In genomic region chr16:13996778-13997288, GRCh38 we compare ENCODE assay signal across 22 cellular contexts.
DNase-seq lines count a peak whose midpoint lies in the region; ATAC-seq, FAIRE-seq and TF ChIP-seq lines count a peak whose summit lies in the region.
"Had no signal": no experiment of that assay in that cellular context is flagged by ENCODE, and none has a peak within 500 bp of the region (broad histone marks: within the 10 kb centered on the region; RNA-seq: fewer than 3 reads in every experiment).

No MANE protein-coding gene starts in this region.

- SMC1A ChIA-PET in GM12878 (lab: Charles Lee; ENCODE audit: uncharacterized antibody, unreplicated experiment), result interaction anchor here (0.6 to 1.2 kb wide), 6 partner anchors 12 to 206 kb away, joined by 3 to 8 read pairs (median 4); no protein-coding TSS in a partner anchor

- no peaks in the 10 kb centered on the region for H3K9me3 ChIP-seq in left ventricle myocardium inferior (replicated peaks)
- H3K9me3 ChIP-seq in heart right ventricle, result no peaks in the 10 kb centered on the region
- H3K9me3 ChIP-seq in DOHH2 (ENCODE audit: control insufficient read depth, insufficient read depth, low read length), result 0 out of 2 replicates have a peak, but pooled peaks cover 2% of the 10 kb centered on the region
- no peaks in the 10 kb centered on the region; the same call in 1 of the 3 replicates for H3K9me3 ChIP-seq in GM12878 (replicated peaks; ENCODE audit: control insufficient read depth, insufficient read depth, low read length)
- H3K9me3 ChIP-seq: MG63 had no signal

- TF ChIP-seq RAD21 in GM12878 (IDR thresholded peaks at IDR 0.05; ENCODE audit: insufficient read depth, low read depth, low read length), result no peak

- H3K4me1 ChIP-seq in left ventricle myocardium inferior (peaks cover 60% of the 10 kb centered on the region), heart right ventricle (peaks cover 5 to 68% (median 38%) of the 10 kb centered on the region in 9 donors), DOHH2 (ENCODE audit: control insufficient read depth, low read length) (peaks cover 63% of the 10 kb centered on the region), GM12878 (ENCODE audit: control insufficient read depth, insufficient read depth, low read length) (peaks cover 27% of the 10 kb centered on the region)

- H3K27ac ChIP-seq in left ventricle myocardium inferior (replicated peaks) (peak overlapping the region; percentile 92), heart right ventricle (no peak overlapping the region), DOHH2 (ENCODE audit: low read depth, low read length) (peak overlapping the region; percentile 82), GM12878 (ENCODE audit: control insufficient read depth, insufficient read depth) (no peak overlapping the region)
- H3K27ac ChIP-seq: GM23248, RWPE1 had no signal

- H3K27me3 ChIP-seq in left ventricle myocardium inferior (ENCODE audit: low read depth) (no peaks in the 10 kb centered on the region), heart right ventricle (no peaks in the 10 kb centered on the region), DOHH2 (ENCODE audit: control insufficient read depth, low read length) (no peaks in the 10 kb centered on the region), GM12878 (replicated peaks in 1 of 2; ENCODE audit: control insufficient read depth in 2 of 2, insufficient read depth in 2 of 2, low read length in 1 of 2) (no peaks in the 10 kb centered on the region)
- H3K27me3 ChIP-seq: MG63 had no signal

- H3K9me2 ChIP-seq in DOHH2 (replicated peaks; ENCODE audit: control insufficient read depth, low read length), result no peaks in the 10 kb centered on the region

- peak overlapping the region; percentile 62; the same call in 1 of the 2 replicates for H3K4me2 ChIP-seq in DOHH2 (ENCODE audit: low read length)
- H3K4me2 ChIP-seq in GM12878 (ENCODE audit: control insufficient read depth, insufficient read depth), result no peak overlapping the region

- no peak overlapping the region for H3K4me3 ChIP-seq in left ventricle myocardium inferior
- no peak overlapping the region for H3K4me3 ChIP-seq in heart right ventricle
- H3K4me3 ChIP-seq in DOHH2 (ENCODE audit: low read length), result 0 out of 2 replicates have a peak overlapping the region, but pooled peaks have one; percentile 43
- H3K4me3 ChIP-seq in GM12878, result no peak overlapping the region
- H3K4me3 ChIP-seq: GM23248, MG63 had no signal

- RAD21 ChIA-PET in GM12878 (lab: Charles Lee; ENCODE audit: unreplicated experiment), result interaction anchor here (1.2 to 1.4 kb wide), 2 partner anchors 40 to 43 kb away, joined by 4 to 6 read pairs; no protein-coding TSS in a partner anchor

- no peaks in the 10 kb centered on the region for H3K27me3 Mint-ChIP-seq in type B pancreatic cell

- no peaks in the 10 kb centered on the region for H4K20me1 ChIP-seq in DOHH2 (ENCODE audit: control insufficient read depth, insufficient read depth, low read depth, low read length)
- no peaks in the 10 kb centered on the region for H4K20me1 ChIP-seq in GM12878 (ENCODE audit: control insufficient read depth, insufficient read depth)

- ATAC-seq in heart right ventricle (no peak), GM12878 (peak; percentile 60), GM21786 (IDR thresholded peaks at IDR 0.05; ENCODE audit: unreplicated experiment) (no peak)
- ATAC-seq: Panc1 had no signal

- 89 to 93% methylated on average over 11 of the region's 11 CpGs for WGBS in heart right ventricle, 2 donors
- WGBS in GM12878 (ENCODE audit: insufficient coverage, insufficient replicate concordance, low lambda C conversion rate, missing lambda C conversion rate), result 67% methylated on average over 11 of the region's 11 CpGs

- no peak for FAIRE-seq in GM12878 (lab: Jason Lieb, UNC)

- no peaks in the 10 kb centered on the region for H3K79me2 ChIP-seq in DOHH2 (ENCODE audit: control insufficient read depth, low read length)
- no peaks in the 10 kb centered on the region for H3K79me2 ChIP-seq in GM12878 (ENCODE audit: control insufficient read depth, insufficient read depth, low read length)

- no peak overlapping the region for H3K9ac ChIP-seq in GM12878 (ENCODE audit: control insufficient read depth, insufficient read depth, low read length)
- H3K9ac ChIP-seq: GM23248 had no signal

- BruUV-seq in GM12878 (replicated peaks; lab: Mats Ljungman, UMichigan), result no TSS peak

- peak overlapping the region; percentile 49 for H3K27ac Mint-ChIP-seq in type B pancreatic cell
- H3K27ac Mint-ChIP-seq: CD4-positive, alpha-beta T cell; H9; HFFc6 had no signal

- H3F3A ChIP-seq in DOHH2 (ENCODE audit: control insufficient read depth, insufficient read depth), result peaks cover 15% of the 10 kb centered on the region

- TF ChIP-seq CTCF in left ventricle myocardium inferior (IDR thresholded peaks at IDR 0.05; ENCODE audit: borderline replicate concordance), result no peak
- TF ChIP-seq CTCF in heart right ventricle (IDR thresholded peaks at IDR 0.05), result no peak
- TF ChIP-seq CTCF in DOHH2 (IDR thresholded peaks at IDR 0.05; ENCODE audit: low read depth, low read length, poor library complexity, severe bottlenecking), result no peak
- TF ChIP-seq CTCF in GM12878 (IDR thresholded peaks at IDR 0.05 in 2 of 3, conservative IDR thresholded peaks at IDR 0.05 in 1 of 3; ENCODE audit: control insufficient read depth in 2 of 3, extremely low read depth in 1 of 3, insufficient read depth in 1 of 3, low read depth in 3 of 3, low read length in 3 of 3), result no peak
- TF ChIP-seq CTCF in type B pancreatic cell (conservative IDR thresholded peaks at IDR 0.05), result no peak

- POLR2A ChIA-PET in GM12878 (lab: Charles Lee), result interaction anchor here (1.3 to 1.6 kb wide), 2 partner anchors 10 to 11 kb away, joined by 4 to 5 read pairs; no protein-coding TSS in a partner anchor

- H3K36me3 ChIP-seq in left ventricle myocardium inferior, result no peaks in the 10 kb centered on the region
- no peaks in the 10 kb centered on the region for H3K36me3 ChIP-seq in heart right ventricle
- no peaks in the 10 kb centered on the region for H3K36me3 ChIP-seq in DOHH2 (ENCODE audit: control insufficient read depth, low read length)
- no peaks in the 10 kb centered on the region for H3K36me3 ChIP-seq in GM12878 (ENCODE audit: control insufficient read depth in 2 of 2, insufficient read depth in 2 of 2, low read length in 1 of 2)
- H3K36me3 ChIP-seq: MG63 had no signal

- H3K4me1 Mint-ChIP-seq in type B pancreatic cell (ENCODE audit: unreplicated experiment), result peaks cover 10% of the 10 kb centered on the region

- DNase-seq in left ventricle myocardium inferior (no peak), heart right ventricle (no peak), GM12878 (ENCODE audit: low read depth, low spot score) (no peak), type B pancreatic cell (ENCODE audit: extremely low spot score, unreplicated experiment) (peak; percentile 24)
- no peak for DNase-seq in activated CD4-positive, alpha-beta T cell treated with anti-CD3 and anti-CD28 coated beads, Interleukin-2, amount 50 U/mL, for 1 hour
- DNase-seq: 8988T; ACHN; CD4-positive, alpha-beta T cell; DMS79 treated with DMSO at 0.1 percent for 48 hours; GM23248; H9; HFFc6; KBM-7; MG63; NCI-H1105 treated with DMSO at 0.1 percent for 48 hours; NCI-H2029; NCI-H526 treated with DMSO at 0.1 percent for 48 hours; SHP77 had no signal

- intact Hi-C loops in left ventricle myocardium inferior (cut with micrococcal nuclease), result no loop called here
- intact Hi-C loops in heart right ventricle (cut with DNase I), result loop anchor here in 3 of 10 donors (5.0 kb wide), 2 partner anchors 35 to 60 kb away; no protein-coding TSS in a partner anchor
- intact Hi-C loops in GM12878 (cut with micrococcal nuclease; ENCODE audit: unreplicated experiment), result no loop called here

- CTCF ChIA-PET in GM12878 (lab: Yijun Ruan, JAX), result interaction anchor here (1.1 to 1.6 kb wide), 2 partner anchors 26 to 63 kb away, joined by 3 to 5 read pairs; no protein-coding TSS in a partner anchor

- no peak overlapping the region for H2AFZ ChIP-seq in GM12878 (ENCODE audit: control insufficient read depth, low read depth, low read length)
- H2AFZ ChIP-seq: GM23248 had no signal

- no peaks in the 10 kb centered on the region for H3K36me3 Mint-ChIP-seq in type B pancreatic cell

- no peaks in the 10 kb centered on the region for H3K9me3 Mint-ChIP-seq in type B pancreatic cell
- H3K9me3 Mint-ChIP-seq: CD4-positive, alpha-beta T cell; H9; HFFc6 had no signal

- H3K4me3 Mint-ChIP-seq in type B pancreatic cell, result no peak overlapping the region
- H3K4me3 Mint-ChIP-seq: CD4-positive, alpha-beta T cell; H9; HFFc6 had no signal

- in situ Hi-C loops in GM12878 (cut with MboI), result no loop called here

- 0 out of 4 replicates have a peak, but pooled peaks of 1 of the 2 experiments have one; percentile 19 for TF ChIP-seq EP300 in GM12878 (IDR thresholded peaks at IDR 0.05; ENCODE audit: borderline replicate concordance in 1 of 2, control insufficient read depth in 1 of 2, low read depth in 2 of 2, low read length in 2 of 2)

- no peak for TF ChIP-seq POLR2A in GM12878 (IDR thresholded peaks at IDR 0.05; ENCODE audit: low read depth, low read length)

TF ChIP-seq in GM12878, 131 proteins besides CTCF, POLR2A, EP300 and RAD21:
- TF ChIP-seq PAX8 (IDR thresholded peaks at IDR 0.05), result no peak
- TF ChIP-seq IRF4 (IDR thresholded peaks at IDR 0.05; ENCODE audit: low read depth, low read length), result no peak
- peak; percentile 38; the same call in 1 of the 2 replicates for TF ChIP-seq PAX5 (IDR thresholded peaks at IDR 0.05; ENCODE audit: borderline replicate concordance, low read depth, low read length)
- TF ChIP-seq ATF7 (IDR thresholded peaks at IDR 0.05; ENCODE audit: low read depth), result peak; percentile 72; the same call in 1 of the 2 replicates
- no peak for TF ChIP-seq RB1 (IDR thresholded peaks at IDR 0.05; ENCODE audit: borderline replicate concordance)
- peak; percentile 83 for TF ChIP-seq NR2F1 (conservative IDR thresholded peaks at IDR 0.05)
- 0 out of 2 replicates have a peak, but pooled peaks have one; percentile 17 for TF ChIP-seq IKZF1 (conservative IDR thresholded peaks at IDR 0.05)
- TF ChIP-seq ELK1 (IDR thresholded peaks at IDR 0.05; ENCODE audit: low read depth, low read length), result no peak
TF ChIP-seq in GM12878: peak in this region for 4.

Comparison
In these comparisons a context has a peak if more than half of its experiments do, and no peak if none do; other contexts are left out.
1. H3K27ac ChIP-seq: peak in left ventricle myocardium inferior (single experiment) and DOHH2 (single experiment); none in heart right ventricle (0 of 10) and GM12878 (single experiment).